In the genomic region with DNA sequence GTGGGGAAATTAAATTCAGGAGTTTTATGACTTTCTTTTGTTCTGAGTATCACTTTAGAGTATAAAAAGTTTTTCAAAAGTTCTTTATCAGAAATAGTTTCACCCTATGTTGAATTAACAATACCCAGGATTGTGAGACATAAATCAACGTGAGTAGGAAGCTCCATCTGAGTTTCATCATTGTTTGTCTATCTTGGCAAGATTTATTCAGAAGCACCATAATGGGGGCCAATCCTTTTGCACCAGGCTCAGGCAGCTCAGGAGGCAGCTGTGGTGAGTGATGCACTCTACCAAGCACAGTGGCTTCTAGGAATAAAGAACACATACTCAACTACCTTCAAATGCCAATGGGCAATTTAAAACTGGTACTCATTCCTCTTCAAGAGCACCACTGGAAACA, we compare ENCODE assay signal across 1 cellular context.
TF ChIP-seq lines count a peak whose summit lies in the region.

No MANE protein-coding gene starts in this region.

TF ChIP-seq in GM12878, 131 proteins besides CTCF, POLR2A, EP300 and RAD21:
- TF ChIP-seq, protein P1, sequence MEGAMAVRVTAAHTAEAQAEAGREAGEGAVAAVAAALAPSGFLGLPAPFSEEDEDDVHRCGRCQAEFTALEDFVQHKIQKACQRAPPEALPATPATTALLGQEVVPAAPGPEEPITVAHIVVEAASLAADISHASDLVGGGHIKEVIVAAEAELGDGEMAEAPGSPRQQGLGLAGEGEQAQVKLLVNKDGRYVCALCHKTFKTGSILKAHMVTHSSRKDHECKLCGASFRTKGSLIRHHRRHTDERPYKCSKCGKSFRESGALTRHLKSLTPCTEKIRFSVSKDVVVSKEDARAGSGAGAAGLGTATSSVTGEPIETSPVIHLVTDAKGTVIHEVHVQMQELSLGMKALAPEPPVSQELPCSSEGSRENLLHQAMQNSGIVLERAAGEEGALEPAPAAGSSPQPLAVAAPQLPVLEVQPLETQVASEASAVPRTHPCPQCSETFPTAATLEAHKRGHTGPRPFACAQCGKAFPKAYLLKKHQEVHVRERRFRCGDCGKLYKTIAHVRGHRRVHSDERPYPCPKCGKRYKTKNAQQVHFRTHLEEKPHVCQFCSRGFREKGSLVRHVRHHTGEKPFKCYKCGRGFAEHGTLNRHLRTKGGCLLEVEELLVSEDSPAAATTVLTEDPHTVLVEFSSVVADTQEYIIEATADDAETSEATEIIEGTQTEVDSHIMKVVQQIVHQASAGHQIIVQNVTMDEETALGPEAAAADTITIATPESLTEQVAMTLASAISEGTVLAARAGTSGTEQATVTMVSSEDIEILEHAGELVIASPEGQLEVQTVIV (IDR thresholded peaks at IDR 0.05; ENCODE audit: borderline replicate concordance, partially characterized antibody): no peak
- TF ChIP-seq MAX (IDR thresholded peaks at IDR 0.05; ENCODE audit: low read depth, low read length): no peak
- TF ChIP-seq CEBPZ (IDR thresholded peaks at IDR 0.05; ENCODE audit: low read depth, low read length): no peak
- TF ChIP-seq POU2F2 (IDR thresholded peaks at IDR 0.05; ENCODE audit: borderline replicate concordance, low read depth, low read length): no peak
- no peak for TF ChIP-seq NR2C2 (IDR thresholded peaks at IDR 0.05; ENCODE audit: borderline replicate concordance, control insufficient read depth, insufficient read length, low read depth)
- no peak for TF ChIP-seq NKRF (conservative IDR thresholded peaks at IDR 0.05)
- no peak for TF ChIP-seq CREM (IDR thresholded peaks at IDR 0.05; ENCODE audit: low read depth)
- TF ChIP-seq SREBF2 (IDR thresholded peaks at IDR 0.05; ENCODE audit: low read length): no peak
- TF ChIP-seq CBFB (IDR thresholded peaks at IDR 0.05; ENCODE audit: low read depth): no peak
